ENCODE assay signal across 1 cellular context in the genomic region with DNA sequence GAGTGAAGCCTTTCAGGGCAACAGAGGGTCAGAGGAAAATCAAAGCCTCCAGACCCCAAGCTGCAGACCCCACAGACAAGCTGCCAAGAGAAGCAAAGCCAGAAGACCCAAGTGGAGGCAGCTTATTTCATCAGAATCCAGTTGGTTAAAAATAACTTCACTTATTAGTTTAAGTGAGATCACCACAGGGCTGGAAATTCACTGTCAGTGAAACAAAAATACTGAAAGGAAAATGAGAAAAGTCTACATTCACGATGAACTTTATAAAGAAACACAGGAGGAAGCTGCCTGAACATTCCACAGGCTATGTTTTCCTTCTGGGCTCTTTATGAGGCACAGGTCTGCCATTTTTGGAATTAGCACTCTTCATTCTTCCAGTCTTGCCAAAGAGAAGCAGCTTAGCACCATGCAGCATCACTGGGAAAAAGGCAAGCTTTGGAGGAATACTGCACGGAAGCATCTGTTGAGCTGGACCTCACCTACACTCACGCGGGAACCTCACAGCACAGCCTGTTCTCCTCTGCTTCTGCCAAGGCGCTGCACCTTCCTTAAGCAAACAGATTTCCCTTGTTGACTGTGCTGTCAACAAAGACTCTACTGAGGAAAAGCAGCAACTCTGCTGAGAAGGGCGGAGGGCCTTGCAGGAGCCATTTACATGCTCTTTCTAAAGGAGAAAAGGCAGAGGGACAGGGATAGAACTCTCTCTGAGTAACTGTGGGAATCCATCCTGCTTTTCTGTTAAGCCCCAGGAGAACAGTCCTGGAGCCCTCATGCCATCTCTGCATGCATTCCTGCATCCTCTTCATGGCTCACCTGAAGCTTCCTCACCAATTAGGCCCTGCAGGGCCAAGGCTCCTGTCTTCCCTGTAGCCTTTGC.
TF ChIP-seq lines count a peak whose summit lies in the region.

No MANE protein-coding gene starts in this region.

TF ChIP-seq in H1, 55 proteins besides CTCF, POLR2A, EP300 and RAD21 (continued from another document):
- TF ChIP-seq JUN (IDR thresholded peaks at IDR 0.05; ENCODE audit: low read depth, low read length) (no peak), RBBP5 (IDR thresholded peaks at IDR 0.05; ENCODE audit: borderline replicate concordance, low read depth, low read length) (no peak), SP1 (IDR thresholded peaks at IDR 0.05; ENCODE audit: low read depth, low read length) (no peak), CREB1 (IDR thresholded peaks at IDR 0.05) (no peak), TCF12 (IDR thresholded peaks at IDR 0.05; ENCODE audit: low read depth, low read length) (no peak), ASH2L (IDR thresholded peaks at IDR 0.05; ENCODE audit: low read length) (no peak), ZNF274 (IDR thresholded peaks at IDR 0.05; ENCODE audit: borderline replicate concordance, extremely low read depth, low read length) (no peak), CTBP2 (IDR thresholded peaks at IDR 0.05; ENCODE audit: borderline replicate concordance, insufficient read depth, insufficient read length, low read length) (no peak), GABPA (IDR thresholded peaks at IDR 0.05; ENCODE audit: borderline replicate concordance, insufficient read depth, low read length) (no peak), JUND (IDR thresholded peaks at IDR 0.05; ENCODE audit: low read length) (no peak), SRF (IDR thresholded peaks at IDR 0.05; ENCODE audit: low read depth, low read length) (no peak), SP4 (IDR thresholded peaks at IDR 0.05; ENCODE audit: low read length) (no peak), CBX5 (IDR thresholded peaks at IDR 0.05; ENCODE audit: low read depth, low read length) (no peak)
- TF ChIP-seq, protein P1, sequence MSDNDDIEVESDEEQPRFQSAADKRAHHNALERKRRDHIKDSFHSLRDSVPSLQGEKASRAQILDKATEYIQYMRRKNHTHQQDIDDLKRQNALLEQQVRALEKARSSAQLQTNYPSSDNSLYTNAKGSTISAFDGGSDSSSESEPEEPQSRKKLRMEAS (IDR thresholded peaks at IDR 0.05) = no peak
